In genomic region chr11:65525659-65526480, GRCh38 we compare ENCODE assay signal across 8 cellular contexts. TPM values are rescaled to one million over a fixed set of nuclear protein-coding genes. Genes with fewer than 3 reads are reported as not detected.
DNase-seq lines count a peak whose midpoint lies in the region; ATAC-seq and TF ChIP-seq lines count a peak whose summit lies in the region.

No MANE protein-coding gene starts in this region.

- TSS peak; percentile 52 for BruUV-seq in Calu3 (replicated peaks; lab: Mats Ljungman, UMichigan)

- H3K27me3 Mint-ChIP-seq in Calu3 (ENCODE audit: unreplicated experiment): no peaks in the 10 kb centered on the region

- H3K27me3 ChIP-seq in esophagus muscularis mucosa (no peaks in the 10 kb centered on the region), parathyroid adenoma (ENCODE audit: control insufficient read depth, insufficient read depth, low read length) (no peaks in the 10 kb centered on the region)

- no peak for TF ChIP-seq POLR2A in esophagus muscularis mucosa (IDR thresholded peaks at IDR 0.05; ENCODE audit: low read depth)

- H3K9me3 ChIP-seq in esophagus muscularis mucosa (no peaks in the 10 kb centered on the region), parathyroid adenoma (ENCODE audit: control insufficient read depth, low read length) (no peaks in the 10 kb centered on the region)

- peak overlapping the region; percentile 84 for H3K9ac ChIP-seq in parathyroid adenoma

- peak overlapping the region; percentile 77 for H3K4me2 ChIP-seq in parathyroid adenoma (ENCODE audit: low read length)

- no peak for ATAC-seq in GM21367 (IDR thresholded peaks at IDR 0.05; ENCODE audit: unreplicated experiment)

- TF ChIP-seq CTCF in Calu3 (IDR thresholded peaks at IDR 0.05; ENCODE audit: unreplicated experiment): no peak
- no peak for TF ChIP-seq CTCF in RWPE1 (conservative IDR thresholded peaks at IDR 0.05; ENCODE audit: low read depth)
- no peak for TF ChIP-seq CTCF in esophagus muscularis mucosa (IDR thresholded peaks at IDR 0.05)
- TF ChIP-seq CTCF in parathyroid adenoma (IDR thresholded peaks at IDR 0.05): no peak

- peaks cover 32% of the 10 kb centered on the region for H3K4me1 Mint-ChIP-seq in Calu3 (ENCODE audit: low read depth, unreplicated experiment)

- peak overlapping the region; percentile 69 for H3K4me3 Mint-ChIP-seq in Calu3 (ENCODE audit: low read depth, unreplicated experiment)

- peak overlapping the region; percentile 21 for H3K27ac Mint-ChIP-seq in Calu3 (ENCODE audit: unreplicated experiment)

- no peak for TF ChIP-seq EP300 in esophagus muscularis mucosa (IDR thresholded peaks at IDR 0.05)

- 57% methylated on average over 25 of the region's 26 CpGs for WGBS in esophagus muscularis mucosa

- H3K27ac ChIP-seq in RWPE1 (peak overlapping the region; percentile 77), esophagus muscularis mucosa (replicated peaks in 1 of 4) (peak overlapping the region; percentile 88 to 95 (median 92)), parathyroid adenoma (peak overlapping the region; percentile 72)

- peaks cover 4 to 50% (median 47%) of the 10 kb centered on the region in 4 donors for H3K36me3 ChIP-seq in esophagus muscularis mucosa
- H3K36me3 ChIP-seq in parathyroid adenoma (ENCODE audit: control insufficient read depth, insufficient read depth, low read length): no peaks in the 10 kb centered on the region

- H3K4me1 ChIP-seq in esophagus muscularis mucosa (peaks cover 23 to 38% (median 28%) of the 10 kb centered on the region in 4 donors), parathyroid adenoma (peaks cover 23% of the 10 kb centered on the region)

- CTCF ChIA-PET in Calu3 (lab: Charles Lee) (interaction anchor here (1.0 to 1.1 kb wide), 2 partner anchors 47 to 144 kb away, joined by 3 read pairs; no protein-coding TSS in a partner anchor), RWPE1 (lab: Yijun Ruan, JAX) (interaction anchor here (0.6 to 1.1 kb wide), 3 partner anchors 14 to 151 kb away, joined by 3 to 9 read pairs (median 5); no protein-coding TSS in a partner anchor)

- peak overlapping the region; percentile 70 for H2AFZ ChIP-seq in parathyroid adenoma

- intact Hi-C loops in Calu3 (cut with micrococcal nuclease; ENCODE audit: unreplicated experiment): no loop called here
- intact Hi-C loops in esophagus muscularis mucosa (cut with DNase I): no loop called here

- peaks cover 3% of the 10 kb centered on the region for H3K9me3 Mint-ChIP-seq in Calu3 (ENCODE audit: low read depth, unreplicated experiment)

- peaks cover 3% of the 10 kb centered on the region for H3K79me2 ChIP-seq in parathyroid adenoma

- POLR2A ChIA-PET in RWPE1 (lab: Yijun Ruan, JAX; ENCODE audit: low non-redundant PET): interaction anchor here (0.5 to 0.6 kb wide), 2 partner anchors 26 to 85 kb away, joined by 3 to 8 read pairs; no protein-coding TSS in a partner anchor

- H3K4me3 ChIP-seq in esophagus muscularis mucosa (peak overlapping the region; percentile 77 to 100 (median 88)), parathyroid adenoma (ENCODE audit: low read depth, low read length) (peak overlapping the region; percentile 79)

- peaks cover 25% of the 10 kb centered on the region for H3K36me3 Mint-ChIP-seq in Calu3 (ENCODE audit: insufficient read depth, unreplicated experiment)

- DNase-seq in Calu3 (no peak), RWPE1 (ENCODE audit: low spot score) (no peak), esophagus muscularis mucosa (ENCODE audit: extremely low spot score) (no peak), C1 segment of cervical spinal cord (lab: John Stamatoyannopoulos, UW) (no peak), middle frontal gyrus (ENCODE audit: extremely low spot score, low spot score) (no peak)
- DNase-seq in activated CD4-positive, alpha-beta T cell treated with anti-CD3 and anti-CD28 coated beads, Interleukin-2, amount 50 U/mL, for 4 hours: no peak

RNA-seq across cellular contexts. Expression of gene SCYL1, which starts 1.0 kb away (rescaled TPM):
- total RNA-seq in Calu3 (2022): 47.8 and 53.6 TPM in 2 replicates
- 100 to 1,000 TPM in 2 of 4 donors, 10 to 100 TPM in 2; 74.3 to 115 (median 104) TPM for total RNA-seq in esophagus muscularis mucosa

RNA-seq across cellular contexts. Expression of gene MALAT1, which starts 27.0 kb away (rescaled TPM):
- total RNA-seq in Calu3 (2022): 8,437 and 9,950 TPM in 2 replicates
- over 10,000 TPM in 1 of 4 donors, 1,000 to 10,000 TPM in 3; 2,724 to 15,405 (median 5,373) TPM for total RNA-seq in esophagus muscularis mucosa

RNA-seq across cellular contexts. Expression of gene LTBP3, which starts 32.3 kb away (rescaled TPM):
- total RNA-seq in Calu3 (2022): 166 and 169 TPM in 2 replicates
- total RNA-seq in esophagus muscularis mucosa: 100 to 1,000 TPM; 107 to 208 (median 137) TPM

RNA-seq across cellular contexts. Expression of gene ZNRD2, which starts 44.4 kb away (rescaled TPM):
- total RNA-seq in Calu3 (2022) (40.7 and 45.3 TPM in 2 replicates), esophagus muscularis mucosa (10 to 100 TPM; 43.6 to 77.3 (median 63.3) TPM)

RNA-seq across cellular contexts. Expression of gene FAM89B, which starts 46.5 kb away (rescaled TPM):
- total RNA-seq in Calu3 (2022): 29.8 and 30.6 TPM in 2 replicates
- total RNA-seq in esophagus muscularis mucosa: 10 to 100 TPM; 47.9 to 90.4 (median 75.0) TPM
